In genomic region chr19:40786060-40787037, GRCh38 we compare ENCODE assay signal across 29 cellular contexts. TPM values are rescaled to one million over a fixed set of nuclear protein-coding genes. Genes with fewer than 3 reads are reported as not detected.
A peak's percentile ranks its signal among the peaks of the same experiment; 100 is the strongest.
DNase-seq lines count a peak whose midpoint lies in the region; ATAC-seq, FAIRE-seq and TF ChIP-seq lines count a peak whose summit lies in the region.
"Had no signal": no experiment of that assay in that cellular context is flagged by ENCODE, and none has a peak within 500 bp of the region (broad histone marks: within the 10 kb centered on the region; RNA-seq: fewer than 3 reads in every experiment).

No MANE protein-coding gene starts in this region.

- no peak overlapping the region for H2BK5ac ChIP-seq in trophoblast cell (ENCODE audit: low read depth, low read length, poor library complexity)

- H4K20me1 ChIP-seq in K562 (replicated peaks; ENCODE audit: control insufficient read depth, insufficient read depth, low read length), result no peaks in the 10 kb centered on the region

- CTCF ChIA-PET in CD8-positive, alpha-beta memory T cell (lab: Charles Lee), result interaction anchor here (0.7 to 3.2 kb wide), 3 partner anchors 8 to 32 kb away, joined by 3 to 14 read pairs (median 5); partner anchors contain the start of genes MIA and RAB4B
- CTCF ChIA-PET in K562 (lab: Yijun Ruan, JAX; ENCODE audit: low intra/inter-chr PET ratio), result no interaction called here

- H3K9me3 Mint-ChIP-seq in activated CD4-positive, alpha-beta T cell treated with anti-CD3 and anti-CD28 coated beads, Interleukin-2, amount 10 ng/mL, durations not matched to agents 24 days and 14 days, result no peaks in the 10 kb centered on the region
- H3K9me3 Mint-ChIP-seq in CD8-positive, alpha-beta memory T cell, result no peaks in the 10 kb centered on the region
- H3K9me3 Mint-ChIP-seq: type B pancreatic cell had no signal

- H4K91ac ChIP-seq in trophoblast cell (ENCODE audit: low read depth, low read length), result no peak overlapping the region

- no peak overlapping the region for H4K8ac ChIP-seq in trophoblast cell (ENCODE audit: low read depth, low read length)

- no peaks in the 10 kb centered on the region for H3K79me1 ChIP-seq in trophoblast cell (ENCODE audit: low read length)

- no peak overlapping the region for H3K27ac ChIP-seq in CD8-positive, alpha-beta memory T cell (ENCODE audit: low read depth, low read length)
- no peak overlapping the region for H3K27ac ChIP-seq in K562 (ENCODE audit: extremely low read depth, low read depth, low read length)
- no peak overlapping the region for H3K27ac ChIP-seq in trophoblast cell (ENCODE audit: low read depth, low read length)
- H3K27ac ChIP-seq: cardiac muscle cell, GM23248 had no signal

- no peak overlapping the region for H3K14ac ChIP-seq in trophoblast cell (ENCODE audit: low read length)

- no peak overlapping the region for H2AK5ac ChIP-seq in trophoblast cell (ENCODE audit: low read length)

- BruUV-seq in K562 (replicated peaks; lab: Mats Ljungman, UMichigan), result no TSS peak

- H3K23ac ChIP-seq in trophoblast cell (ENCODE audit: low read length), result no peak overlapping the region

- no peak for DNase-seq in activated CD4-positive, alpha-beta T cell treated with anti-CD3 and anti-CD28 coated beads, Interleukin-2, amount 10 ng/mL, durations not matched to agents 24 days and 14 days
- DNase-seq in activated CD4-positive, alpha-beta T cell treated with anti-CD3 and anti-CD28 coated beads for 1 hour, result no peak
- no peak for DNase-seq in CD8-positive, alpha-beta memory T cell
- DNase-seq in K562 (ENCODE audit: extremely low read depth in 1 of 4, low spot score in 3 of 4) (no peak), trophoblast cell (no peak), NCI-H2107 (lab: John Stamatoyannopoulos, UW) (no peak), Right ventricle myocardium inferior (ENCODE audit: missing footprints) (no peak)
- no peak for DNase-seq in stimulated activated CD4-positive, alpha-beta T cell treated with anti-CD3 and anti-CD28 coated beads, Interleukin-2, amount 100 ng/mL, for 48 hours
- DNase-seq: 8988T; activated CD4-positive, alpha-beta T cell treated with anti-CD3 and anti-CD28 coated beads for 4 hours; activated CD8-positive, alpha-beta memory T cell treated with anti-CD3 and anti-CD28 coated beads, Interleukin-2, amount 50 U/mL, for 48 hours; activated effector memory CD4-positive, alpha-beta T cell treated with Interleukin-2 at 50 U/mL for 16 hours; GDM1; GM23248; islet precursor cell; left ventricle myocardium superior; midbrain; NCI-H1694; NCI-H2171 treated with DMSO at 0.1 percent for 48 hours; NCI-H524; posterior cingulate gyrus; SIG-M5 had no signal

- POLR2A ChIA-PET in CD8-positive, alpha-beta memory T cell (lab: Charles Lee), result interaction anchor here (0.5 to 1.2 kb wide), 2 partner anchors 8 kb away, joined by 3 to 4 read pairs; partner anchors contain the start of gene RAB4B
- POLR2A ChIA-PET in K562 (lab: Yijun Ruan, JAX), result interaction anchor here (0.8 to 1.3 kb wide), 4 partner anchors 8 to 22 kb away, joined by 3 to 8 read pairs (median 4); partner anchors contain the start of gene RAB4B

- no peak overlapping the region for H2BK120ac ChIP-seq in trophoblast cell (ENCODE audit: insufficient read depth, low read length, poor library complexity)

- peak overlapping the region; percentile 28 for H3K27ac Mint-ChIP-seq in activated CD4-positive, alpha-beta T cell treated with anti-CD3 and anti-CD28 coated beads, Interleukin-2, amount 10 ng/mL, durations not matched to agents 24 days and 14 days
- peak overlapping the region in 5 of 8 donors; percentile 58 to 74 (median 71) for H3K27ac Mint-ChIP-seq in CD8-positive, alpha-beta memory T cell
- H3K27ac Mint-ChIP-seq: type B pancreatic cell had no signal

- H3K4me3 ChIP-seq in CD8-positive, alpha-beta memory T cell (ENCODE audit: low read length), result no peak overlapping the region
- no peak overlapping the region for H3K4me3 ChIP-seq in K562
- H3K4me3 ChIP-seq in trophoblast cell (ENCODE audit: low read depth, low read length), result peak overlapping the region; percentile 18
- H3K4me3 ChIP-seq: cardiac muscle cell, coronary artery, GM23248 had no signal

- TF ChIP-seq EP300 in K562 (IDR thresholded peaks at IDR 0.05; ENCODE audit: low read length), result no peak

- no peak for TF ChIP-seq POLR2A in K562 (conservative IDR thresholded peaks at IDR 0.05)

- H3K36me3 ChIP-seq in CD8-positive, alpha-beta memory T cell (ENCODE audit: insufficient read depth, low read length), result peaks cover 4% of the 10 kb centered on the region
- H3K36me3 ChIP-seq in K562 (ENCODE audit: control insufficient read depth, insufficient read depth, low read length), result no peaks in the 10 kb centered on the region
- H3K36me3 ChIP-seq in trophoblast cell (ENCODE audit: control insufficient read depth in 1 of 2, insufficient read depth in 2 of 2, low read length in 2 of 2), result peaks cover 10% of the 10 kb centered on the region in 2 experiments
- H3K36me3 ChIP-seq: cardiac muscle cell had no signal

- no peak overlapping the region for H3K4me3 Mint-ChIP-seq in activated CD4-positive, alpha-beta T cell treated with anti-CD3 and anti-CD28 coated beads, Interleukin-2, amount 10 ng/mL, durations not matched to agents 24 days and 14 days
- no peak overlapping the region for H3K4me3 Mint-ChIP-seq in CD8-positive, alpha-beta memory T cell
- H3K4me3 Mint-ChIP-seq: type B pancreatic cell had no signal

- in situ Hi-C loops in K562 (cut with MboI), result no loop called here

- H4K12ac ChIP-seq in trophoblast cell (ENCODE audit: low read depth, low read length), result no peak overlapping the region

- 80% methylated on average over 19 of the region's 25 CpGs for WGBS in K562 (ENCODE audit: insufficient coverage, low coverage, missing lambda C conversion rate)
- WGBS in trophoblast cell (ENCODE audit: extremely low coverage, insufficient coverage, insufficient read length), result no CpG with 5 or more reads among the region's 25 CpGs

- peaks cover 13% of the 10 kb centered on the region for H3K4me1 Mint-ChIP-seq in activated CD4-positive, alpha-beta T cell treated with anti-CD3 and anti-CD28 coated beads, Interleukin-2, amount 10 ng/mL, durations not matched to agents 24 days and 14 days
- H3K4me1 Mint-ChIP-seq in CD8-positive, alpha-beta memory T cell, result peaks cover 5 to 7% (median 7%) of the 10 kb centered on the region in 3 donors

- H3K27me3 ChIP-seq in CD8-positive, alpha-beta memory T cell (ENCODE audit: insufficient read depth, low read length, poor library complexity, severe bottlenecking), result no peaks in the 10 kb centered on the region
- H3K27me3 ChIP-seq in K562 (ENCODE audit: control insufficient read depth in 2 of 2, insufficient read depth in 2 of 2, low read length in 2 of 2), result no peaks in the 10 kb centered on the region
- no peaks in the 10 kb centered on the region for H3K27me3 ChIP-seq in trophoblast cell (ENCODE audit: insufficient read depth, low read length)
- H3K27me3 ChIP-seq: cardiac muscle cell had no signal

- no peaks in the 10 kb centered on the region for H3K79me2 ChIP-seq in K562 (ENCODE audit: control insufficient read depth, insufficient read depth, low read length)
- no peaks in the 10 kb centered on the region for H3K79me2 ChIP-seq in trophoblast cell (ENCODE audit: control insufficient read depth, insufficient read depth, low read length, poor library complexity)

- H3K4ac ChIP-seq in trophoblast cell (ENCODE audit: low read depth, low read length), result no peak overlapping the region

- H2AFZ ChIP-seq in K562 (ENCODE audit: low read depth, low read length) (no peak overlapping the region), trophoblast cell (ENCODE audit: insufficient read depth, low read length, poor library complexity) (no peak overlapping the region)
- H2AFZ ChIP-seq: GM23248 had no signal

- H3K9ac ChIP-seq in K562 (ENCODE audit: insufficient read depth in 1 of 2, low read depth in 2 of 2, low read length in 2 of 2) (peak overlapping the region in 1 of 2 experiments; percentile 78; a peak in 2 of 4 replicates), trophoblast cell (ENCODE audit: low read length) (no peak overlapping the region)
- H3K9ac ChIP-seq: GM23248 had no signal

- H3K4me1 ChIP-seq in CD8-positive, alpha-beta memory T cell (ENCODE audit: insufficient read depth, low read length), result no peaks in the 10 kb centered on the region
- H3K4me1 ChIP-seq in K562 (replicated peaks in 1 of 2; ENCODE audit: control insufficient read depth in 2 of 2, insufficient read depth in 2 of 2, low read length in 2 of 2) (peaks cover 0 to 13% of the 10 kb centered on the region in 2 experiments; a peak in 2 of 5 replicates), trophoblast cell (ENCODE audit: control insufficient read depth in 1 of 2, insufficient read depth in 2 of 2, low read length in 2 of 2) (no peaks in the 10 kb centered on the region)

- no peaks in the 10 kb centered on the region for H3K9me1 ChIP-seq in K562 (ENCODE audit: control insufficient read depth, insufficient read depth, low read length)

- no peak overlapping the region for H3K18ac ChIP-seq in trophoblast cell (ENCODE audit: low read length)

- H3K27me3 Mint-ChIP-seq in activated CD4-positive, alpha-beta T cell treated with anti-CD3 and anti-CD28 coated beads, Interleukin-2, amount 10 ng/mL, durations not matched to agents 24 days and 14 days, result no peaks in the 10 kb centered on the region
- H3K27me3 Mint-ChIP-seq in CD8-positive, alpha-beta memory T cell, result no peaks in the 10 kb centered on the region
- H3K27me3 Mint-ChIP-seq: type B pancreatic cell had no signal

- no peak overlapping the region for H2BK12ac ChIP-seq in trophoblast cell (ENCODE audit: low read length)

- TF ChIP-seq RAD21 in K562 (CRISPR knock-in tag; conservative IDR thresholded peaks at IDR 0.05 in 1 of 2, IDR thresholded peaks at IDR 0.05 in 1 of 2), result no peak

- TF ChIP-seq CTCF in K562 (IDR thresholded peaks at IDR 0.05 in 2 of 3, conservative IDR thresholded peaks at IDR 0.05 in 1 of 3; ENCODE audit: insufficient read depth in 2 of 3, low read depth in 1 of 3, low read length in 3 of 3), result no peak

- H3K36me3 Mint-ChIP-seq in activated CD4-positive, alpha-beta T cell treated with anti-CD3 and anti-CD28 coated beads, Interleukin-2, amount 10 ng/mL, durations not matched to agents 24 days and 14 days (ENCODE audit: low read depth), result peaks cover 34% of the 10 kb centered on the region
- H3K36me3 Mint-ChIP-seq in CD8-positive, alpha-beta memory T cell, result peaks cover 6 to 63% (median 8%) of the 10 kb centered on the region in 3 donors

- no peak; the same call in 2 of the 3 replicates for ATAC-seq in K562
- ATAC-seq in Right ventricle myocardium inferior, result no peak
- ATAC-seq: left ventricle myocardium superior had no signal

- no peak for FAIRE-seq in K562 (lab: Jason Lieb, UNC)
- FAIRE-seq: GM18507 had no signal

- intact Hi-C loops in activated CD4-positive, alpha-beta T cell treated with anti-CD3 and anti-CD28 coated beads, Interleukin-2, amount 10 ng/mL, durations not matched to agents 24 days and 14 days (cut with micrococcal nuclease), result no loop called here
- intact Hi-C loops in K562 (cut with micrococcal nuclease), result no loop called here
- intact Hi-C loops in Right ventricle myocardium inferior (cut with DNase I), result no loop called here

- no peak overlapping the region for H3K4me2 ChIP-seq in K562 (ENCODE audit: insufficient read depth, low read length)
- no peak overlapping the region for H3K4me2 ChIP-seq in trophoblast cell (ENCODE audit: low read length)

- no peaks in the 10 kb centered on the region for H3K9me3 ChIP-seq in CD8-positive, alpha-beta memory T cell (ENCODE audit: low read length)
- H3K9me3 ChIP-seq in K562 (replicated peaks; ENCODE audit: control insufficient read depth, insufficient read depth, low read depth, low read length), result no peaks in the 10 kb centered on the region
- H3K9me3 ChIP-seq in trophoblast cell (ENCODE audit: insufficient read depth, low read depth, low read length), result no peaks in the 10 kb centered on the region

RNA-seq across cellular contexts. Expression of gene RAB4B, which starts 8.3 kb away (rescaled TPM):
- 36.3 and 41.0 TPM in 2 replicates for total RNA-seq in activated CD4-positive, alpha-beta T cell treated with anti-CD3 and anti-CD28 coated beads, Interleukin-2, amount 10 ng/mL, durations not matched to agents 24 days and 14 days
- 10 to 100 TPM; 24.2 to 27.2 TPM for total RNA-seq in CD8-positive, alpha-beta memory T cell
- polyA plus RNA-seq in CD8-positive, alpha-beta memory T cell, result 95.2 TPM
- total RNA-seq in K562 (2011; cell fraction: chromatin; rRNA removed; ENCODE audit: low replicate concordance), result 17.4 and 18.8 TPM in 2 replicates
- 12.3 and 13.6 TPM in 2 replicates for total RNA-seq in K562 (2011; cell fraction: nucleolus; rRNA removed)
- 11.1 and 23.1 TPM in 2 replicates for total RNA-seq in K562 (2011; cell fraction: nucleoplasm; rRNA removed)
- 11.9 and 14.8 TPM in 2 replicates for total RNA-seq in K562 (2014; rRNA removed)
- total RNA-seq in K562 (2014; rRNA removed; fragmentation: Illumina TruSeq; extraction: Trizol), result 1.9 and 4.2 TPM in 2 replicates
- total RNA-seq in K562 (2015; rRNA removed; fragmentation: Illumina TruSeq; extraction: Trizol), result 7.7 and 9.2 TPM in 2 replicates
- total RNA-seq in K562 (2021), result 15.4 and 15.6 TPM in 2 replicates
- 11.7 and 14.6 TPM in 2 replicates for polyA plus RNA-seq in K562 (2011; rRNA removed)
- polyA plus RNA-seq in K562 (2011; cell fraction: cytosol; rRNA removed), result 24.7 and 32.5 TPM in 2 replicates
- polyA plus RNA-seq in K562 (2011; cell fraction: nucleus; rRNA removed), result 23.7 and 28.9 TPM in 2 replicates
- polyA plus RNA-seq in K562 (2012), result 15.9 and 29.9 TPM in 2 replicates
- 9.0 and 14.6 TPM in 2 replicates for polyA plus RNA-seq in K562 (2014; fragmentation: Illumina TruSeq; extraction: Trizol)
- under 1 TPM; 0.28 to 0.92 TPM for polyA plus RNA-seq in K562 (2014; fragmentation: Nextera tagmentation; extraction: Ambion mirVana)
- 20.4 and 20.9 TPM in 2 replicates for polyA plus RNA-seq in K562 (2014; rRNA removed)
- polyA minus RNA-seq in K562 (2011; rRNA and poly(A)+ RNA removed), result 2.0 and 2.6 TPM in 2 replicates
- 2.4 and 3.2 TPM in 2 replicates for polyA minus RNA-seq in K562 (2011; cell fraction: cytosol; rRNA and poly(A)+ RNA removed)
- polyA minus RNA-seq in K562 (2011; cell fraction: nucleus; rRNA and poly(A)+ RNA removed), result 1.8 and 3.1 TPM in 2 replicates
- 16.0 and 16.2 TPM in 2 replicates for polyA plus RNA-seq in trophoblast cell (2013)
- total RNA-seq in Right ventricle myocardium inferior, result 13.3 TPM

RNA-seq across cellular contexts. Expression of gene MIA, which starts 11.0 kb away (rescaled TPM):
- total RNA-seq in activated CD4-positive, alpha-beta T cell treated with anti-CD3 and anti-CD28 coated beads, Interleukin-2, amount 10 ng/mL, durations not matched to agents 24 days and 14 days, result 0.56 TPM in 1 of 2 replicates, not detected in the other
- 1 to 10 TPM in 1 of 2 experiments, under 1 TPM in 1; 0.89 to 1.1 TPM for total RNA-seq in CD8-positive, alpha-beta memory T cell
- polyA plus RNA-seq in CD8-positive, alpha-beta memory T cell, result not detected
- 2.7 and 4.0 TPM in 2 replicates for total RNA-seq in K562 (2011; cell fraction: chromatin; rRNA removed; ENCODE audit: low replicate concordance)
- not detected in 2 replicates for total RNA-seq in K562 (2011; cell fraction: nucleolus; rRNA removed)
- total RNA-seq in K562 (2011; cell fraction: nucleoplasm; rRNA removed), result not detected in 2 replicates
- not detected in 2 replicates for total RNA-seq in K562 (2014; rRNA removed)
- not detected in 2 replicates for total RNA-seq in K562 (2014; rRNA removed; fragmentation: Illumina TruSeq; extraction: Trizol)
- not detected in 2 replicates for total RNA-seq in K562 (2015; rRNA removed; fragmentation: Illumina TruSeq; extraction: Trizol)
- total RNA-seq in K562 (2021), result not detected in 2 replicates
- polyA plus RNA-seq in K562 (2011; rRNA removed), result not detected in 2 replicates
- not detected in 2 replicates for polyA plus RNA-seq in K562 (2011; cell fraction: cytosol; rRNA removed)
- polyA plus RNA-seq in K562 (2011; cell fraction: nucleus; rRNA removed), result 0.74 TPM in 1 of 2 replicates, not detected in the other
- polyA plus RNA-seq in K562 (2012), result 0.93 TPM in 1 of 2 replicates, not detected in the other
- polyA plus RNA-seq in K562 (2014; fragmentation: Illumina TruSeq; extraction: Trizol), result not detected in 2 replicates
- not detected for polyA plus RNA-seq in K562 (2014; fragmentation: Nextera tagmentation; extraction: Ambion mirVana)
- 0.21 and 1.1 TPM in 2 replicates for polyA plus RNA-seq in K562 (2014; rRNA removed)
- not detected in 2 replicates for polyA minus RNA-seq in K562 (2011; rRNA and poly(A)+ RNA removed)
- polyA minus RNA-seq in K562 (2011; cell fraction: cytosol; rRNA and poly(A)+ RNA removed), result not detected in 2 replicates
- not detected in 2 replicates for polyA minus RNA-seq in K562 (2011; cell fraction: nucleus; rRNA and poly(A)+ RNA removed)
- polyA plus RNA-seq in trophoblast cell (2013), result 2.0 and 2.1 TPM in 2 replicates
- total RNA-seq in Right ventricle myocardium inferior, result not detected
- total RNA-seq: cardiac muscle cell, glomerular endothelial cell, GM23248, LHCN-M2 had no signal
- polyA plus RNA-seq: cardiac muscle cell, GM23248 had no signal

RNA-seq across cellular contexts. Expression of gene EGLN2, which starts 12.6 kb away (rescaled TPM):
- 88.9 and 94.4 TPM in 2 replicates for total RNA-seq in activated CD4-positive, alpha-beta T cell treated with anti-CD3 and anti-CD28 coated beads, Interleukin-2, amount 10 ng/mL, durations not matched to agents 24 days and 14 days
- total RNA-seq in CD8-positive, alpha-beta memory T cell, result 100 to 1,000 TPM; 101 to 103 TPM
- 174 TPM for polyA plus RNA-seq in CD8-positive, alpha-beta memory T cell
- 63.0 and 140 TPM in 2 replicates for total RNA-seq in K562 (2011; cell fraction: chromatin; rRNA removed; ENCODE audit: low replicate concordance)
- 93.6 and 96.2 TPM in 2 replicates for total RNA-seq in K562 (2011; cell fraction: nucleolus; rRNA removed)
- 80.4 and 98.4 TPM in 2 replicates for total RNA-seq in K562 (2011; cell fraction: nucleoplasm; rRNA removed)
- total RNA-seq in K562 (2014; rRNA removed) (104 and 120 TPM in 2 replicates), K562 (2014; rRNA removed; fragmentation: Illumina TruSeq; extraction: Trizol) (51.2 and 71.0 TPM in 2 replicates), K562 (2015; rRNA removed; fragmentation: Illumina TruSeq; extraction: Trizol) (92.0 and 92.9 TPM in 2 replicates), K562 (2021) (111 and 114 TPM in 2 replicates), Right ventricle myocardium inferior (68.0 TPM)
- polyA plus RNA-seq in K562 (2011; rRNA removed) (41.1 and 52.0 TPM in 2 replicates), K562 (2014; fragmentation: Illumina TruSeq; extraction: Trizol) (65.7 and 78.9 TPM in 2 replicates), K562 (2014; fragmentation: Nextera tagmentation; extraction: Ambion mirVana) (10 to 100 TPM in 1 of 2 experiments, 1 to 10 TPM in 1; 9.6 to 19.1 TPM), K562 (2014; rRNA removed) (81.3 and 92.5 TPM in 2 replicates)
- 56.6 and 123 TPM in 2 replicates for polyA plus RNA-seq in K562 (2011; cell fraction: cytosol; rRNA removed)
- 86.2 and 132 TPM in 2 replicates for polyA plus RNA-seq in K562 (2011; cell fraction: nucleus; rRNA removed)
- 87.1 and 100 TPM in 2 replicates for polyA plus RNA-seq in K562 (2012)
- polyA minus RNA-seq in K562 (2011; rRNA and poly(A)+ RNA removed), result 18.5 and 29.1 TPM in 2 replicates
- 35.9 and 41.9 TPM in 2 replicates for polyA minus RNA-seq in K562 (2011; cell fraction: cytosol; rRNA and poly(A)+ RNA removed)
- polyA minus RNA-seq in K562 (2011; cell fraction: nucleus; rRNA and poly(A)+ RNA removed), result 31.8 and 35.2 TPM in 2 replicates
- 84.0 and 84.3 TPM in 2 replicates for polyA plus RNA-seq in trophoblast cell (2013)

RNA-seq across cellular contexts. Expression of gene SNRPA, which starts 35.3 kb away (rescaled TPM):
- total RNA-seq in activated CD4-positive, alpha-beta T cell treated with anti-CD3 and anti-CD28 coated beads, Interleukin-2, amount 10 ng/mL, durations not matched to agents 24 days and 14 days, result 268 and 273 TPM in 2 replicates
- 100 to 1,000 TPM; 202 TPM for total RNA-seq in CD8-positive, alpha-beta memory T cell
- polyA plus RNA-seq in CD8-positive, alpha-beta memory T cell, result 89.5 TPM
- 98.7 and 181 TPM in 2 replicates for total RNA-seq in K562 (2011; cell fraction: chromatin; rRNA removed; ENCODE audit: low replicate concordance)
- 171 and 186 TPM in 2 replicates for total RNA-seq in K562 (2011; cell fraction: nucleolus; rRNA removed)
- total RNA-seq in K562 (2011; cell fraction: nucleoplasm; rRNA removed), result 154 and 155 TPM in 2 replicates
- total RNA-seq in K562 (2014; rRNA removed), result 311 and 436 TPM in 2 replicates
- 83.8 and 106 TPM in 2 replicates for total RNA-seq in K562 (2014; rRNA removed; fragmentation: Illumina TruSeq; extraction: Trizol)
- 130 and 150 TPM in 2 replicates for total RNA-seq in K562 (2015; rRNA removed; fragmentation: Illumina TruSeq; extraction: Trizol)
- total RNA-seq in K562 (2021), result 185 and 193 TPM in 2 replicates
- 230 and 371 TPM in 2 replicates for polyA plus RNA-seq in K562 (2011; rRNA removed)
- polyA plus RNA-seq in K562 (2011; cell fraction: cytosol; rRNA removed), result 179 and 223 TPM in 2 replicates
- polyA plus RNA-seq in K562 (2011; cell fraction: nucleus; rRNA removed), result 665 and 764 TPM in 2 replicates
- polyA plus RNA-seq in K562 (2012), result 170 and 298 TPM in 2 replicates
- 205 and 262 TPM in 2 replicates for polyA plus RNA-seq in K562 (2014; fragmentation: Illumina TruSeq; extraction: Trizol)
- polyA plus RNA-seq in K562 (2014; fragmentation: Nextera tagmentation; extraction: Ambion mirVana), result 10 to 100 TPM; 16.3 to 24.7 TPM
- polyA plus RNA-seq in K562 (2014; rRNA removed), result 210 and 224 TPM in 2 replicates
- 186 and 256 TPM in 2 replicates for polyA minus RNA-seq in K562 (2011; rRNA and poly(A)+ RNA removed)
- 217 TPM in 2 replicates for polyA minus RNA-seq in K562 (2011; cell fraction: cytosol; rRNA and poly(A)+ RNA removed)
- polyA minus RNA-seq in K562 (2011; cell fraction: nucleus; rRNA and poly(A)+ RNA removed), result 65.8 and 91.3 TPM in 2 replicates
- 159 and 164 TPM in 2 replicates for polyA plus RNA-seq in trophoblast cell (2013)
- total RNA-seq in Right ventricle myocardium inferior, result 32.4 TPM

RNA-seq across cellular contexts. Expression of gene ACTMAP, which starts 36.1 kb away (rescaled TPM):
- total RNA-seq in activated CD4-positive, alpha-beta T cell treated with anti-CD3 and anti-CD28 coated beads, Interleukin-2, amount 10 ng/mL, durations not matched to agents 24 days and 14 days, result 8.6 and 9.4 TPM in 2 replicates
- total RNA-seq in CD8-positive, alpha-beta memory T cell, result 10 to 100 TPM; 10.3 to 10.6 TPM
- polyA plus RNA-seq in CD8-positive, alpha-beta memory T cell, result 2.9 TPM
- total RNA-seq in K562 (2011; cell fraction: chromatin; rRNA removed; ENCODE audit: low replicate concordance), result 17.6 and 35.1 TPM in 2 replicates
- total RNA-seq in K562 (2011; cell fraction: nucleolus; rRNA removed), result 16.7 and 18.3 TPM in 2 replicates
- 22.2 and 28.6 TPM in 2 replicates for total RNA-seq in K562 (2011; cell fraction: nucleoplasm; rRNA removed)
- total RNA-seq in K562 (2014; rRNA removed), result 2.3 and 3.3 TPM in 2 replicates
- total RNA-seq in K562 (2014; rRNA removed; fragmentation: Illumina TruSeq; extraction: Trizol), result 1.7 and 2.0 TPM in 2 replicates
- 1.7 and 2.9 TPM in 2 replicates for total RNA-seq in K562 (2015; rRNA removed; fragmentation: Illumina TruSeq; extraction: Trizol)
- 14.4 and 16.6 TPM in 2 replicates for total RNA-seq in K562 (2021)
- polyA plus RNA-seq in K562 (2011; rRNA removed), result 4.9 and 12.9 TPM in 2 replicates
- polyA plus RNA-seq in K562 (2011; cell fraction: cytosol; rRNA removed), result 10.8 and 11.7 TPM in 2 replicates
- polyA plus RNA-seq in K562 (2011; cell fraction: nucleus; rRNA removed), result 28.9 and 39.1 TPM in 2 replicates
- 14.9 and 28.4 TPM in 2 replicates for polyA plus RNA-seq in K562 (2012)
- polyA plus RNA-seq in K562 (2014; fragmentation: Illumina TruSeq; extraction: Trizol), result 12.8 and 13.1 TPM in 2 replicates
- 1 to 10 TPM; 4.8 to 5.1 TPM for polyA plus RNA-seq in K562 (2014; fragmentation: Nextera tagmentation; extraction: Ambion mirVana)
- 7.5 and 8.5 TPM in 2 replicates for polyA plus RNA-seq in K562 (2014; rRNA removed)
- polyA minus RNA-seq in K562 (2011; rRNA and poly(A)+ RNA removed), result 3.5 and 4.1 TPM in 2 replicates
- 12.6 and 20.3 TPM in 2 replicates for polyA minus RNA-seq in K562 (2011; cell fraction: cytosol; rRNA and poly(A)+ RNA removed)
- polyA minus RNA-seq in K562 (2011; cell fraction: nucleus; rRNA and poly(A)+ RNA removed), result 3.8 and 7.0 TPM in 2 replicates
- polyA plus RNA-seq in trophoblast cell (2013), result 7.5 and 8.6 TPM in 2 replicates
- 6.4 TPM for total RNA-seq in Right ventricle myocardium inferior
- polyA plus RNA-seq: neural cell had no signal
